ENCODE assay signal across 11 cellular contexts in genomic region chr10:33421789-33422188, GRCh38.
DNase-seq lines count a peak whose midpoint lies in the region; ATAC-seq, FAIRE-seq and TF ChIP-seq lines count a peak whose summit lies in the region.
"Had no signal": no experiment of that assay in that cellular context is flagged by ENCODE, and none has a peak within 500 bp of the region (broad histone marks: within the 10 kb centered on the region; RNA-seq: fewer than 3 reads in every experiment).

No MANE protein-coding gene starts in this region.

- H3K4me3 ChIP-seq in astrocyte of the cerebellum (ENCODE audit: low read depth, low read length): no peak overlapping the region
- no peak overlapping the region for H3K4me3 ChIP-seq in right cardiac atrium (ENCODE audit: low read length)

- DNase-seq in H54 (ENCODE audit: insufficient read length, low spot score): peak; percentile 47
- peak; percentile 93 for DNase-seq in astrocyte of the cerebellum (ENCODE audit: low read depth)
- peak; percentile 37 to 69 (median 53) for DNase-seq in right cardiac atrium
- DNase-seq in smooth muscle cell of the brain vasculature (ENCODE audit: low read depth, low spot score): peak; percentile 46
- DNase-seq in NCI-H510A treated with DMSO at 0.1 percent for 48 hours (lab: John Stamatoyannopoulos, UW): no peak
- DNase-seq in T-helper 2 cell: no peak
- no peak for DNase-seq in NCI-H82 treated with DMSO at 0.1 percent for 48 hours (lab: John Stamatoyannopoulos, UW; ENCODE audit: unreplicated experiment)
- DNase-seq: effector CD8-positive, alpha-beta T cell; NCI-H1417 treated with DMSO at 0.1 percent for 48 hours; stimulated activated CD4-positive, alpha-beta T cell treated with anti-CD3 and anti-CD28 coated beads, Interleukin-2, amount 100 ng/mL, for 48 hours had no signal

- no peak for TF ChIP-seq CTCF in astrocyte of the cerebellum (IDR thresholded peaks at IDR 0.05; ENCODE audit: low read depth, low read length, missing control alignments)

- no peak for TF ChIP-seq POLR2A in H54 (IDR thresholded peaks at IDR 0.05; ENCODE audit: low read depth, low read length)
- TF ChIP-seq POLR2A in GM18505 (IDR thresholded peaks at IDR 0.05; ENCODE audit: borderline replicate concordance, extremely low read depth, insufficient read depth, insufficient read length): no peak

- H3K9me3 ChIP-seq in right cardiac atrium (ENCODE audit: control insufficient read depth, low read length): no peaks in the 10 kb centered on the region

- peaks cover 4% of the 10 kb centered on the region for H3K4me1 ChIP-seq in right cardiac atrium (ENCODE audit: control insufficient read depth, insufficient read depth, low read length)

- H3K27ac ChIP-seq in right cardiac atrium (ENCODE audit: low read length): no peak overlapping the region

- intact Hi-C loops in right cardiac atrium (cut with DNase I): no loop called here

- ATAC-seq in right cardiac atrium (peak; percentile 83 to 91), GM18505 (IDR thresholded peaks at IDR 0.05; ENCODE audit: unreplicated experiment) (no peak)

- no peaks in the 10 kb centered on the region for H3K27me3 ChIP-seq in right cardiac atrium (ENCODE audit: control insufficient read depth, insufficient read depth)

- in situ Hi-C loops in astrocyte of the cerebellum (cut with HindIII; ENCODE audit: low sequenced_read_pairs): no loop called here

- peak; percentile 94 for FAIRE-seq in H54 (lab: Jason Lieb, UNC)

- WGBS in right cardiac atrium: 65% methylated on average over 3 of the region's 3 CpGs

Comparison
In these comparisons a context has a peak if more than half of its experiments do, and no peak if none do; other contexts are left out.
1. DNase-seq: peak in H54 (single experiment), astrocyte of the cerebellum (single experiment), right cardiac atrium (3 of 3) and smooth muscle cell of the brain vasculature (single experiment); none in NCI-H510A treated with DMSO at 0.1 percent for 48 hours (single experiment), T-helper 2 cell (0 of 5) and NCI-H82 treated with DMSO at 0.1 percent for 48 hours (single experiment).